In the genomic region with DNA sequence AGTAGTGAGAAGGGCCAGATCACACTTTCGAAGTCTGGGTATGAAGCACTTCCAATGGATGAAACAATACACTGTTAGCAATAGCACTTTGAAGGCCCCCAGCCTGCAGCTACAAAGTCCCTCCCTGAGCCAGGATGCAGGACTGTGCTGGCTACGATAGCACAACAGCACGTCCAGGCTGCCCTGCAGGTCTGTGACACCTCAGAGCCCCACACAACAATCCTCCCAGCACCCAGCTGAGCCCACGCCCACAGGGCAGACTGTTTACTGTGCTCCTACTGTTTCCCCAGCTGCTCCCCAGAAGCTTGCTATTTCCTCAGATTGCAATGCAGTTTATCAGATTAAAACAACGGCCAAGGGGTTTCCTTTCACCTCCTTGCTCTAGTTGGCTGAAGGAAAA, we compare ENCODE assay signal across 24 cellular contexts.
DNase-seq lines count a peak whose midpoint lies in the region; ATAC-seq and TF ChIP-seq lines count a peak whose summit lies in the region.
"Had no signal": no experiment of that assay in that cellular context is flagged by ENCODE, and none has a peak within 500 bp of the region (broad histone marks: within the 10 kb centered on the region; RNA-seq: fewer than 3 reads in every experiment).

No MANE protein-coding gene starts in this region.

- H3K36me3 Mint-ChIP-seq in endodermal cell (ENCODE audit: low read depth): no peaks in the 10 kb centered on the region
- H3K36me3 Mint-ChIP-seq: CD4-positive, CD25-positive, alpha-beta regulatory T cell; T-cell had no signal

- peaks cover 13% of the 10 kb centered on the region for H3K4me1 Mint-ChIP-seq in endodermal cell
- H3K4me1 Mint-ChIP-seq: CD4-positive, CD25-positive, alpha-beta regulatory T cell; T-cell had no signal

- H3K27ac ChIP-seq in HEK293 (ENCODE audit: extremely low read depth, low read depth, low read length) (no peak overlapping the region), endodermal cell (ENCODE audit: low read depth, low read length) (no peak overlapping the region), heart right ventricle (no peak overlapping the region)
- H3K27ac ChIP-seq: BLaER1, RWPE1 had no signal

- WGBS in endodermal cell (ENCODE audit: insufficient coverage in 1 of 2, insufficient read length in 1 of 2), 2 experiments: 55 to 79% methylated on average over 3 to 5 of the region's 5 CpGs
- WGBS in heart right ventricle, 2 donors: 17 to 18% methylated on average over 5 of the region's 5 CpGs

- no peaks in the 10 kb centered on the region for H3K9me3 ChIP-seq in HEK293 (ENCODE audit: control insufficient read depth, insufficient read depth, low read depth, low read length)
- no peaks in the 10 kb centered on the region for H3K9me3 ChIP-seq in endodermal cell (ENCODE audit: control insufficient read depth, low read length)
- peaks cover 0 to 9% (median 0%) of the 10 kb centered on the region in 11 donors for H3K9me3 ChIP-seq in heart right ventricle
- H3K9me3 ChIP-seq: BLaER1 had no signal

- H3K27me3 ChIP-seq in endodermal cell (ENCODE audit: control insufficient read depth, insufficient read depth, low read length, poor library complexity, severe bottlenecking) (peaks cover 8% of the 10 kb centered on the region), heart right ventricle (peaks cover 0 to 70% (median 20%) of the 10 kb centered on the region in 7 donors)
- H3K27me3 ChIP-seq: BLaER1 had no signal

- intact Hi-C loops in heart right ventricle (cut with DNase I): no loop called here

- POLR2A ChIA-PET in HEK293 (lab: Yijun Ruan, JAX): no interaction called here

- H3K4me1 ChIP-seq in HEK293 (ENCODE audit: control insufficient read depth, insufficient read depth, low read length) (no peaks in the 10 kb centered on the region), endodermal cell (ENCODE audit: control insufficient read depth, insufficient read depth, low read length) (peaks cover 5% of the 10 kb centered on the region), heart right ventricle (no peaks in the 10 kb centered on the region)

- CTCF ChIA-PET in HEK293 (lab: Yijun Ruan, JAX): no interaction called here

- H3K9ac ChIP-seq in endodermal cell (ENCODE audit: extremely low read depth, low read length, poor library complexity, severe bottlenecking): no peak overlapping the region
- H3K9ac ChIP-seq: BLaER1 had no signal

- DNase-seq in NCI-H1417 (lab: John Stamatoyannopoulos, UW) (peak in 2 of 3 experiments; percentile 5 to 44), NCI-H1417 treated with DMSO at 0.1 percent for 48 hours (lab: John Stamatoyannopoulos, UW) (no peak), Ammon's horn (ENCODE audit: low spot score) (peak; percentile 24), endodermal cell (peak; percentile 49), heart right ventricle (no peak), HK-2 (ENCODE audit: unreplicated experiment) (no peak), LoVo (ENCODE audit: low spot score) (no peak)
- DNase-seq: 8988T; ACHN; CD4-positive, CD25-positive, alpha-beta regulatory T cell; DMS79 treated with DMSO at 0.1 percent for 48 hours; Karpas-422; NCI-H1092 treated with DMSO at 0.1 percent for 48 hours; NCI-H146; NCI-H1930; NCI-H2227 treated with DMSO at 0.1 percent for 48 hours; NCI-H510A; NCI-H82; SHP77; T-cell had no signal

- ATAC-seq in heart right ventricle: no peak
- ATAC-seq: HepG2, T-cell had no signal

- peaks cover 2% of the 10 kb centered on the region for H3K9me3 Mint-ChIP-seq in endodermal cell

- no peak overlapping the region for H3K27ac Mint-ChIP-seq in endodermal cell
- H3K27ac Mint-ChIP-seq: CD4-positive, CD25-positive, alpha-beta regulatory T cell; T-cell had no signal

- H3K4me3 ChIP-seq in HEK293 (ENCODE audit: low read depth, low read length) (no peak overlapping the region), endodermal cell (ENCODE audit: low read length) (no peak overlapping the region), heart right ventricle (no peak overlapping the region)
- H3K4me3 ChIP-seq: BLaER1 had no signal

- TF ChIP-seq CTCF in HEK293 (tag by site-specific recombination; IDR thresholded peaks at IDR 0.05) (no peak), endodermal cell (conservative IDR thresholded peaks at IDR 0.05) (no peak), heart right ventricle (IDR thresholded peaks at IDR 0.05) (no peak)

- no peak overlapping the region for H3K4me3 Mint-ChIP-seq in endodermal cell
- H3K4me3 Mint-ChIP-seq: CD4-positive, CD25-positive, alpha-beta regulatory T cell; T-cell had no signal

- peaks cover 13% of the 10 kb centered on the region for H3K27me3 Mint-ChIP-seq in endodermal cell (ENCODE audit: insufficient read depth)

- H3K36me3 ChIP-seq in HEK293 (ENCODE audit: control insufficient read depth in 2 of 2, insufficient read depth in 1 of 2, low read length in 2 of 2) (no peaks in the 10 kb centered on the region), endodermal cell (ENCODE audit: control insufficient read depth, insufficient read depth, low read length) (no peaks in the 10 kb centered on the region), heart right ventricle (no peaks in the 10 kb centered on the region)
- H3K36me3 ChIP-seq: BLaER1 had no signal

TF ChIP-seq in HEK293, 187 proteins besides CTCF, POLR2A, EP300 and RAD21:
- no peak for TF ChIP-seq ZNF221 (tag by site-specific recombination; IDR thresholded peaks at IDR 0.05; ENCODE audit: borderline replicate concordance)
- TF ChIP-seq ZIC2 (tag by site-specific recombination; IDR thresholded peaks at IDR 0.05): peak; percentile 64
- TF ChIP-seq ZFP69B (tag by site-specific recombination; IDR thresholded peaks at IDR 0.05): no peak
- TF ChIP-seq ZNF791 (tag by site-specific recombination; IDR thresholded peaks at IDR 0.05): no peak
- TF ChIP-seq, protein P1, sequence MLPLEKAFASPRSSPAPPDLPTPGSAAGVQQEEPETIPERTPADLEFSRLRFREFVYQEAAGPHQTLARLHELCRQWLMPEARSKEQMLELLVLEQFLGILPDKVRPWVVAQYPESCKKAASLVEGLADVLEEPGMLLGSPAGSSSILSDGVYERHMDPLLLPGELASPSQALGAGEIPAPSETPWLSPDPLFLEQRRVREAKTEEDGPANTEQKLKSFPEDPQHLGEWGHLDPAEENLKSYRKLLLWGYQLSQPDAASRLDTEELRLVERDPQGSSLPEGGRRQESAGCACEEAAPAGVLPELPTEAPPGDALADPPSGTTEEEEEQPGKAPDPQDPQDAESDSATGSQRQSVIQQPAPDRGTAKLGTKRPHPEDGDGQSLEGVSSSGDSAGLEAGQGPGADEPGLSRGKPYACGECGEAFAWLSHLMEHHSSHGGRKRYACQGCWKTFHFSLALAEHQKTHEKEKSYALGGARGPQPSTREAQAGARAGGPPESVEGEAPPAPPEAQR (tag by site-specific recombination; IDR thresholded peaks at IDR 0.05): no peak
- no peak for TF ChIP-seq ZNF658 (tag by site-specific recombination; IDR thresholded peaks at IDR 0.05)
- TF ChIP-seq, protein P2, sequence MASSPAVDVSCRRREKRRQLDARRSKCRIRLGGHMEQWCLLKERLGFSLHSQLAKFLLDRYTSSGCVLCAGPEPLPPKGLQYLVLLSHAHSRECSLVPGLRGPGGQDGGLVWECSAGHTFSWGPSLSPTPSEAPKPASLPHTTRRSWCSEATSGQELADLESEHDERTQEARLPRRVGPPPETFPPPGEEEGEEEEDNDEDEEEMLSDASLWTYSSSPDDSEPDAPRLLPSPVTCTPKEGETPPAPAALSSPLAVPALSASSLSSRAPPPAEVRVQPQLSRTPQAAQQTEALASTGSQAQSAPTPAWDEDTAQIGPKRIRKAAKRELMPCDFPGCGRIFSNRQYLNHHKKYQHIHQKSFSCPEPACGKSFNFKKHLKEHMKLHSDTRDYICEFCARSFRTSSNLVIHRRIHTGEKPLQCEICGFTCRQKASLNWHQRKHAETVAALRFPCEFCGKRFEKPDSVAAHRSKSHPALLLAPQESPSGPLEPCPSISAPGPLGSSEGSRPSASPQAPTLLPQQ (tag by site-specific recombination; IDR thresholded peaks at IDR 0.05): no peak
- TF ChIP-seq ZNF211 (tag by site-specific recombination; IDR thresholded peaks at IDR 0.05; ENCODE audit: low read depth): no peak

Comparison
In these comparisons a context has a peak if more than half of its experiments do, and no peak if none do; other contexts are left out.
1. DNase-seq: peak in NCI-H1417 (2 of 3), Ammon's horn (single experiment) and endodermal cell (single experiment); none in NCI-H1417 treated with DMSO at 0.1 percent for 48 hours (single experiment), heart right ventricle (0 of 2), HK-2 (single experiment) and LoVo (single experiment).